Comparison of ENCODE assay signal across 9 cellular contexts in genomic region chr16:71311553-71312158, GRCh38. TPM values are rescaled to one million over a fixed set of nuclear protein-coding genes. Genes with fewer than 3 reads are reported as not detected.
DNase-seq lines count a peak whose midpoint lies in the region; ATAC-seq and TF ChIP-seq lines count a peak whose summit lies in the region.
"Had no signal": no experiment of that assay in that cellular context is flagged by ENCODE, and none has a peak within 500 bp of the region (broad histone marks: within the 10 kb centered on the region; RNA-seq: fewer than 3 reads in every experiment).

No MANE protein-coding gene starts in this region.

- H3K9me3 ChIP-seq in Caco-2 (no peaks in the 10 kb centered on the region), aorta (ENCODE audit: control insufficient read depth, low read length) (peaks cover 1% of the 10 kb centered on the region)

- CTCF ChIA-PET in Caco-2 (lab: Charles Lee), result interaction anchor here (0.5 to 2.0 kb wide), 19 partner anchors 15 to 658 kb away, joined by 3 to 24 read pairs (median 3); partner anchors contain the start of gene CMTR2

- peak in 1 of 2 experiments; percentile 54 for DNase-seq in Caco-2
- DNase-seq in NCI-H146 (lab: John Stamatoyannopoulos, UW), result peak; percentile 24
- peak; percentile 17 for DNase-seq in activated naive CD8-positive, alpha-beta T cell treated with anti-CD3 and anti-CD28 coated beads, Interleukin-2, amount 50 U/mL, for 24 hours
- peak; percentile 84 for DNase-seq in left kidney (ENCODE audit: low read depth, low spot score)
- no peak for DNase-seq in aorta

- intact Hi-C loops in Caco-2 (cut with micrococcal nuclease; ENCODE audit: unreplicated experiment) (loop anchor here (1.0 kb wide), 1 partner anchor 96 kb away; no protein-coding TSS in a partner anchor), aorta (cut with DNase I) (no loop called here)

- POLR2A ChIA-PET in Caco-2 (lab: Charles Lee), result interaction anchor here (1.0 kb wide), 1 partner anchor 22 kb away, joined by 4 read pairs; the partner anchor contains the start of gene CMTR2

- no peak for ATAC-seq in activated naive CD8-positive, alpha-beta T cell treated with anti-CD3 and anti-CD28 coated beads, Interleukin-2, amount 50 U/mL, for 24 hours
- ATAC-seq in aorta (ENCODE audit: low FRiP score), result peak; percentile 60
- no peak for ATAC-seq in HG02870 (IDR thresholded peaks at IDR 0.05; ENCODE audit: unreplicated experiment)
- no peak for ATAC-seq in HG03097 (IDR thresholded peaks at IDR 0.05; ENCODE audit: low FRiP score, unreplicated experiment)

- H3K4me3 Mint-ChIP-seq in Caco-2 (ENCODE audit: unreplicated experiment), result no peak overlapping the region
- H3K4me3 Mint-ChIP-seq in activated naive CD8-positive, alpha-beta T cell treated with anti-CD3 and anti-CD28 coated beads, Interleukin-2, amount 50 U/mL, for 24 hours, result no peak overlapping the region

- BruUV-seq in Caco-2 (replicated peaks; lab: Mats Ljungman, UMichigan), result no TSS peak

- H3K9me3 Mint-ChIP-seq in Caco-2 (ENCODE audit: unreplicated experiment), result no peaks in the 10 kb centered on the region
- H3K9me3 Mint-ChIP-seq in activated naive CD8-positive, alpha-beta T cell treated with anti-CD3 and anti-CD28 coated beads, Interleukin-2, amount 50 U/mL, for 24 hours, result no peaks in the 10 kb centered on the region

- peak; percentile 85 for TF ChIP-seq CTCF in 22Rv1 (IDR thresholded peaks at IDR 0.05)
- TF ChIP-seq CTCF in Caco-2 (IDR thresholded peaks at IDR 0.05; ENCODE audit: insufficient read depth in 1 of 2, low read depth in 1 of 2, low read length in 1 of 2, severe bottlenecking in 1 of 2, unreplicated experiment in 1 of 2), result peak; percentile 80 to 95

- H3K27ac Mint-ChIP-seq in Caco-2 (ENCODE audit: unreplicated experiment), result no peak overlapping the region
- no peak overlapping the region for H3K27ac Mint-ChIP-seq in activated naive CD8-positive, alpha-beta T cell treated with anti-CD3 and anti-CD28 coated beads, Interleukin-2, amount 50 U/mL, for 24 hours

- H3K4me1 ChIP-seq in Caco-2 (no peaks in the 10 kb centered on the region), aorta (ENCODE audit: control insufficient read depth in 1 of 2, insufficient read depth in 2 of 2, low read length in 2 of 2) (no peaks in the 10 kb centered on the region)

- no peaks in the 10 kb centered on the region for H3K4me1 Mint-ChIP-seq in Caco-2 (ENCODE audit: low read depth, unreplicated experiment)
- H3K4me1 Mint-ChIP-seq in activated naive CD8-positive, alpha-beta T cell treated with anti-CD3 and anti-CD28 coated beads, Interleukin-2, amount 50 U/mL, for 24 hours, result no peaks in the 10 kb centered on the region

- H3K36me3 Mint-ChIP-seq in Caco-2 (ENCODE audit: insufficient read depth, unreplicated experiment), result no peaks in the 10 kb centered on the region
- no peaks in the 10 kb centered on the region for H3K36me3 Mint-ChIP-seq in activated naive CD8-positive, alpha-beta T cell treated with anti-CD3 and anti-CD28 coated beads, Interleukin-2, amount 50 U/mL, for 24 hours (ENCODE audit: low read depth)

- peaks cover 9% of the 10 kb centered on the region for H3K27me3 Mint-ChIP-seq in Caco-2 (ENCODE audit: insufficient read depth, unreplicated experiment)
- peaks cover 28% of the 10 kb centered on the region for H3K27me3 Mint-ChIP-seq in activated naive CD8-positive, alpha-beta T cell treated with anti-CD3 and anti-CD28 coated beads, Interleukin-2, amount 50 U/mL, for 24 hours

- H3K27ac ChIP-seq in 22Rv1 (no peak overlapping the region), aorta (ENCODE audit: low read depth in 1 of 2, low read length in 2 of 2) (no peak overlapping the region)
- H3K27ac ChIP-seq: epithelial cell of prostate had no signal

- WGBS in aorta, 2 donors, result 20 to 21% methylated on average over 7 of the region's 7 CpGs

- H3K4me3 ChIP-seq in Caco-2 (ENCODE audit: low read depth, low read length) (no peak overlapping the region), aorta (ENCODE audit: low read length in 2 of 2) (no peak overlapping the region)

- H3K27me3 ChIP-seq in Caco-2 (replicated peaks; ENCODE audit: control insufficient read depth, insufficient read depth, low read length) (no peaks in the 10 kb centered on the region; the same call in 1 of the 2 replicates), aorta (ENCODE audit: control insufficient read depth in 1 of 2, insufficient read depth in 2 of 2, low read length in 1 of 2) (peaks cover 0 to 2% of the 10 kb centered on the region in 2 donors)

- H3K36me3 ChIP-seq in Caco-2 (ENCODE audit: control insufficient read depth, insufficient read depth, low read length) (no peaks in the 10 kb centered on the region), aorta (ENCODE audit: control insufficient read depth in 1 of 2, insufficient read depth in 2 of 2, low read length in 1 of 2) (no peaks in the 10 kb centered on the region)

RNA-seq across cellular contexts. Expression of gene CMTR2, which starts 22.5 kb away (rescaled TPM):
- total RNA-seq in Caco-2 (2022) (18.5 and 19.4 TPM in 2 replicates), aorta (10 to 100 TPM; 12.2 to 14.9 TPM)
- polyA plus RNA-seq in aorta, result 1 to 10 TPM; 6.8 to 9.7 TPM

RNA-seq across cellular contexts. Expression of gene CALB2, which starts 46.9 kb away (rescaled TPM):
- total RNA-seq in Caco-2 (2022), result 0.65 TPM in 1 of 2 replicates, not detected in the other
- 1 to 10 TPM in 1 of 2 donors, under 1 TPM in 1; 0.84 to 1.1 TPM for total RNA-seq in aorta
- polyA plus RNA-seq in aorta, result not detected

Comparison
In these comparisons a context has a peak if more than half of its experiments do, and no peak if none do; other contexts are left out.
1. DNase-seq: peak in NCI-H146 (single experiment), activated naive CD8-positive, alpha-beta T cell treated with anti-CD3 and anti-CD28 coated beads, Interleukin-2, amount 50 U/mL, for 24 hours (single experiment) and left kidney (single experiment); none in aorta (0 of 2).